In genomic region chr10:101062231-101063161, GRCh38 we compare ENCODE assay signal across 8 cellular contexts. TPM values are rescaled to one million over a fixed set of nuclear protein-coding genes. Genes with fewer than 3 reads are reported as not detected.
DNase-seq lines count a peak whose midpoint lies in the region; ATAC-seq lines count a peak whose summit lies in the region.

No MANE protein-coding gene starts in this region.

- ATAC-seq in activated CD4-positive, alpha-beta T cell treated with anti-CD3 and anti-CD28 coated beads for 36 hours: peak; percentile 25
- ATAC-seq in GM18870 (IDR thresholded peaks at IDR 0.05; ENCODE audit: unreplicated experiment): no peak

- no peaks in the 10 kb centered on the region for H3K9me3 Mint-ChIP-seq in activated CD4-positive, alpha-beta T cell treated with anti-CD3 and anti-CD28 coated beads for 36 hours (ENCODE audit: low read depth)

- peak overlapping the region; percentile 33 to 99 for H3K4me3 ChIP-seq in muscle layer of colon (ENCODE audit: low read depth in 1 of 2, low read length in 2 of 2)
- H3K4me3 ChIP-seq in thymus (ENCODE audit: low read length): peak overlapping the region; percentile 41

- DNase-seq in activated T-cell treated with anti-CD3 and anti-CD28 coated beads for 1 hour (ENCODE audit: low read depth) (peak; percentile 38), activated T-cell treated with anti-CD3 and anti-CD28 coated beads for 4 hours (no peak), NCI-H128 (lab: John Stamatoyannopoulos, UW; ENCODE audit: unreplicated experiment) (peak; percentile 4)
- peak; percentile 80 for DNase-seq in activated CD4-positive, alpha-beta T cell treated with anti-CD3 and anti-CD28 coated beads for 36 hours
- peak; percentile 8 for DNase-seq in effector CD8-positive, alpha-beta T cell (lab: John Stamatoyannopoulos, UW)

- H3K4me1 ChIP-seq in muscle layer of colon (ENCODE audit: insufficient read depth, low read length) (peaks cover 50% of the 10 kb centered on the region), thymus (ENCODE audit: control insufficient read depth, insufficient read depth, low read length) (peaks cover 28% of the 10 kb centered on the region)

- H3K27me3 ChIP-seq in muscle layer of colon (ENCODE audit: control insufficient read depth in 1 of 2, insufficient read depth in 2 of 2, low read length in 2 of 2) (peaks cover 33 to 50% of the 10 kb centered on the region in 2 donors), thymus (ENCODE audit: control insufficient read depth, insufficient read depth) (peaks cover 62% of the 10 kb centered on the region)

- H3K9me3 ChIP-seq in muscle layer of colon (ENCODE audit: low read length) (no peaks in the 10 kb centered on the region), thymus (ENCODE audit: control insufficient read depth) (no peaks in the 10 kb centered on the region)

- peaks cover 37% of the 10 kb centered on the region for H3K4me1 Mint-ChIP-seq in activated CD4-positive, alpha-beta T cell treated with anti-CD3 and anti-CD28 coated beads for 36 hours

- POLR2A ChIA-PET in activated CD4-positive, alpha-beta T cell treated with anti-CD3 and anti-CD28 coated beads for 36 hours (lab: Charles Lee): no interaction called here

- intact Hi-C loops in activated CD4-positive, alpha-beta T cell treated with anti-CD3 and anti-CD28 coated beads for 36 hours (cut with DNase I, micrococcal nuclease): loop anchor here (5.0 to 10.0 kb wide), 2 partner anchors 48 to 525 kb away; partner anchors contain the start of genes DPCD (in 1 of the 2) and POLL (in 1 of the 2)

- H3K36me3 Mint-ChIP-seq in activated CD4-positive, alpha-beta T cell treated with anti-CD3 and anti-CD28 coated beads for 36 hours (ENCODE audit: low read depth): peaks cover 3% of the 10 kb centered on the region

- H3K36me3 ChIP-seq in muscle layer of colon (ENCODE audit: insufficient read depth, low read length): no peaks in the 10 kb centered on the region
- no peaks in the 10 kb centered on the region for H3K36me3 ChIP-seq in thymus (ENCODE audit: control insufficient read depth, insufficient read depth)

- WGBS in thymus: 7% methylated on average over 72 of the region's 72 CpGs

- CTCF ChIA-PET in activated CD4-positive, alpha-beta T cell treated with anti-CD3 and anti-CD28 coated beads for 36 hours (lab: Charles Lee): interaction anchor here (0.8 to 22.9 kb wide), 10 partner anchors 9 to 153 kb away, joined by 3 to 526 read pairs (median 4); partner anchors contain the start of genes PDZD7 and SFXN3

- H3K27me3 Mint-ChIP-seq in activated CD4-positive, alpha-beta T cell treated with anti-CD3 and anti-CD28 coated beads for 36 hours: peaks cover 30% of the 10 kb centered on the region

- H3K27ac ChIP-seq in muscle layer of colon (ENCODE audit: low read depth, low read length) (no peak overlapping the region), thymus (ENCODE audit: low read depth) (no peak overlapping the region)

- H3K27ac Mint-ChIP-seq in activated CD4-positive, alpha-beta T cell treated with anti-CD3 and anti-CD28 coated beads for 36 hours: no peak overlapping the region

- peak overlapping the region; percentile 49 for H3K4me3 Mint-ChIP-seq in activated CD4-positive, alpha-beta T cell treated with anti-CD3 and anti-CD28 coated beads for 36 hours

- no peak overlapping the region for H3K9ac ChIP-seq in muscle layer of colon (ENCODE audit: low read length)

RNA-seq across cellular contexts. Expression of gene KAZALD1, which starts 0.7 kb away (rescaled TPM):
- total RNA-seq in activated CD4-positive, alpha-beta T cell treated with anti-CD3 and anti-CD28 coated beads for 36 hours: under 1 TPM; 0.47 to 0.57 TPM
- 2.3 TPM for polyA plus RNA-seq in thymus

RNA-seq across cellular contexts. Expression of gene SFXN3, which starts 31.5 kb away (rescaled TPM):
- total RNA-seq in activated CD4-positive, alpha-beta T cell treated with anti-CD3 and anti-CD28 coated beads for 36 hours: 10 to 100 TPM; 30.0 to 37.7 TPM
- polyA plus RNA-seq in thymus: 16.3 TPM

RNA-seq across cellular contexts. Expression of gene PDZD7, which starts 31.6 kb away (rescaled TPM):
- under 1 TPM; 0.28 to 0.32 TPM for total RNA-seq in activated CD4-positive, alpha-beta T cell treated with anti-CD3 and anti-CD28 coated beads for 36 hours
- polyA plus RNA-seq in thymus: 1.4 TPM
